Comparison of ENCODE assay signal across 23 cellular contexts in genomic region chr4:148182230-148182928, GRCh38.
"Had no signal": no experiment of that assay in that cellular context is flagged by ENCODE, and none has a peak within 500 bp of the region (broad histone marks: within the 10 kb centered on the region; RNA-seq: fewer than 3 reads in every experiment).

No MANE protein-coding gene starts in this region.

- H3K36me3 ChIP-seq: heart right ventricle had no signal

- H3K9me3 ChIP-seq: psoas muscle, tibial nerve had no signal

- FAIRE-seq: bronchial epithelial cell had no signal

- DNase-seq: activated CD4-positive, alpha-beta memory T cell treated with anti-CD3 and anti-CD28 coated beads, Interleukin-2, amount 10 ng/mL, durations not matched to agents 7 days and 5 days; activated CD4-positive, alpha-beta T cell treated with anti-CD3 and anti-CD28 coated beads, Interleukin-2, amount 10 ng/mL, durations not matched to agents 7 days and 5 days; activated CD4-positive, CD25-positive, alpha-beta regulatory T cell treated with anti-CD3 and anti-CD28 coated beads, Interleukin-2, amount 50 U/mL, for 72 hours; activated CD8-positive, alpha-beta memory T cell treated with anti-CD3 and anti-CD28 coated beads, Interleukin-2, amount 50 U/mL, for 48 hours; activated gamma-delta T cell treated with Interleukin-2 at 50 U/mL for 16 hours; activated T-cell treated with anti-CD3 and anti-CD28 coated beads, Interleukin-2, amount 50 U/mL, for 24 hours; dorsolateral prefrontal cortex; foreskin fibroblast; heart right ventricle; kidney glomerular epithelial cell; naive thymus-derived CD8-positive, alpha-beta T cell; nucleus accumbens; psoas muscle; stimulated activated CD4-positive, alpha-beta T cell treated with anti-CD3 and anti-CD28 coated beads, Interleukin-15, amount 100 ng/mL, for 24 hours; stimulated activated naive CD4-positive, alpha-beta T cell treated with Interleukin-2 at 50 U/mL for 16 hours; T-helper 17 cell; T1000 had no signal

- H3K27me3 ChIP-seq: dorsolateral prefrontal cortex, heart right ventricle, tibial nerve had no signal

- H3K27ac ChIP-seq: coronary artery, dorsolateral prefrontal cortex, heart right ventricle, parathyroid adenoma, psoas muscle, tibial nerve had no signal

- H3K4me3 ChIP-seq: coronary artery, dorsolateral prefrontal cortex, heart right ventricle, psoas muscle, tibial nerve had no signal

- H3K4me1 ChIP-seq: parathyroid adenoma, psoas muscle had no signal

- ATAC-seq: esophagus mucosa; heart right ventricle; naive thymus-derived CD8-positive, alpha-beta T cell; psoas muscle; SK-N-SH treated with all-trans-retinoic acid at 6 μM for 48 hours; T-helper 17 cell had no signal
